ENCODE assay signal across 8 cellular contexts in the genomic region with DNA sequence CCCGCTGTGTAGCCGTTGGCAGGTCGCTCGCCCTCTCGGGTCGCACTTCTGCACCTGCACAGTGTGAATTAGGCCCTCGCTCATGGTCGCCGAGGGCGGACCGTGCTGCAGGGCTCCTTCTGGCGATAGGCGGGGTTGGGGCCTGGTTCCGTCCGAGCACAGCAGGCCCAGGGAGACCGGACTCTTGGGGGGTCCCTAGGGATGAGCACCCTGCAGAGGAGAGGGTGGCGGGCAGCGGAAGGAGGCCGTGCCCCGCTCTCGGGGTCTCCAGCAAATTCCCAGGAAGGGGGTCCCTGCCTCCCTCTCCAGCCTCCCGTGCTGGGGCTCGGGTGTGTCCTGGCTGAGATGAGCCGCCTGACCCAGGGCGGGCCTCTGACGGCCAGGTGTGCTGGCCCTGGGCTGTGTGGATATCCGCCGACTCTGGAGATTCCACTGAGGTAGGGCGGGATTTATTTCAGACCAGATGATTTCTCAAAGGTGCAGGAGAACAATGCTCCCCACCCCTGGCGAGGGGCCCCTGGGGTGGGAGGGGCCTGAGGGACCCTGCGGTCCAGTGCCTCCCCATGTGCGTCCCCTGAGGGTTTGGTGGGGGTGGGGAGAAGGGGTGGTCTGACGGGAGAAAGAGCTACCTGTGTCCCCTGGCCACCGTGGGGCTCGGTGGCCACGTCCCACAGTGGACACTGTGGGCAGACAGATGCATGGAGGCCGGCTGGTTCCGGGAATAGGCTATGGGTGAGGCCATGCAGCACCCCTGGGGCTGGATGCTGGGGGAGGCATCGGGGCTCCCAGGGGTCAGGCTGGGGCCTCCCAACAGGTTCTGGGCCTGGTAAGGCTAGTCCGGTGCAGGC. TPM values are rescaled to one million over a fixed set of nuclear protein-coding genes. Genes with fewer than 3 reads are reported as not detected.
A peak's percentile ranks its signal among the peaks of the same experiment; 100 is the strongest.
DNase-seq lines count a peak whose midpoint lies in the region; ATAC-seq and TF ChIP-seq lines count a peak whose summit lies in the region.

No MANE protein-coding gene starts in this region.

- ATAC-seq in HG03066 (IDR thresholded peaks at IDR 0.05; ENCODE audit: low read depth, unreplicated experiment) (peak; percentile 6), naive B cell (ENCODE audit: low read depth in 2 of 2) (peak; percentile 7 to 10), GM21367 (IDR thresholded peaks at IDR 0.05; ENCODE audit: unreplicated experiment) (no peak), GM18868 (IDR thresholded peaks at IDR 0.05; ENCODE audit: unreplicated experiment) (no peak)

- peak; percentile 16 for DNase-seq in Calu3
- no peak for DNase-seq in choroid plexus epithelial cell (ENCODE audit: low read depth)
- DNase-seq in naive B cell = no peak
- no peak for DNase-seq in GM03348 (ENCODE audit: low spot score)
- DNase-seq in NOMO-1 treated with DMSO at 0.1 percent for 48 hours (lab: John Stamatoyannopoulos, UW; ENCODE audit: unreplicated experiment) = no peak

- H3K27me3 Mint-ChIP-seq in Calu3 (ENCODE audit: unreplicated experiment) = no peaks in the 10 kb centered on the region
- H3K27me3 Mint-ChIP-seq in naive B cell = no peaks in the 10 kb centered on the region

- BruUV-seq in Calu3 (replicated peaks; lab: Mats Ljungman, UMichigan) = no TSS peak

- H3K36me3 Mint-ChIP-seq in Calu3 (ENCODE audit: insufficient read depth, unreplicated experiment) (peaks cover 32% of the 10 kb centered on the region), naive B cell (no peaks in the 10 kb centered on the region)

- intact Hi-C loops in Calu3 (cut with micrococcal nuclease; ENCODE audit: unreplicated experiment) = no loop called here

- H3K4me1 Mint-ChIP-seq in Calu3 (ENCODE audit: low read depth, unreplicated experiment) = peaks cover 16% of the 10 kb centered on the region
- peaks cover 10 to 11% (median 11%) of the 10 kb centered on the region in 3 donors for H3K4me1 Mint-ChIP-seq in naive B cell

- peak overlapping the region; percentile 56 for H3K4me3 Mint-ChIP-seq in Calu3 (ENCODE audit: low read depth, unreplicated experiment)
- H3K4me3 Mint-ChIP-seq in naive B cell = peak overlapping the region; percentile 12 to 83 (median 62)

- no peak for TF ChIP-seq CTCF in Calu3 (IDR thresholded peaks at IDR 0.05; ENCODE audit: unreplicated experiment)
- no peak for TF ChIP-seq CTCF in choroid plexus epithelial cell (conservative IDR thresholded peaks at IDR 0.05; ENCODE audit: low read depth, low read length)

- CTCF ChIA-PET in Calu3 (lab: Charles Lee) = interaction anchor here (0.8 kb wide), 1 partner anchor 25 kb away, joined by 3 read pairs; no protein-coding TSS in a partner anchor

- no peaks in the 10 kb centered on the region for H3K9me3 Mint-ChIP-seq in Calu3 (ENCODE audit: low read depth, unreplicated experiment)
- no peaks in the 10 kb centered on the region for H3K9me3 Mint-ChIP-seq in naive B cell

- peak overlapping the region; percentile 64 for H3K4me3 ChIP-seq in choroid plexus epithelial cell (ENCODE audit: low read depth, low read length)

- H3K27ac Mint-ChIP-seq in Calu3 (ENCODE audit: unreplicated experiment) (no peak overlapping the region), naive B cell (no peak overlapping the region)

RNA-seq across cellular contexts. Expression of a gene that starts 0.9 kb away (rescaled TPM):
- total RNA-seq in Calu3 (2022) = 5.3 and 7.3 TPM in 2 replicates
- 1 to 10 TPM; 1.5 to 2.9 (median 2.4) TPM for polyA plus RNA-seq in naive B cell (ENCODE audit: low read depth in 6 of 6)

RNA-seq across cellular contexts. Expression of a gene that starts 27.1 kb away (rescaled TPM):
- total RNA-seq in Calu3 (2022) = 46.1 and 49.3 TPM in 2 replicates
- 10 to 100 TPM; 32.7 to 50.5 (median 43.4) TPM for polyA plus RNA-seq in naive B cell (ENCODE audit: low read depth in 6 of 6)

RNA-seq across cellular contexts. Expression of a gene that starts 36.1 kb away (rescaled TPM):
- 29.8 and 31.0 TPM in 2 replicates for total RNA-seq in Calu3 (2022)
- polyA plus RNA-seq in naive B cell (ENCODE audit: low read depth in 6 of 6) = 10 to 100 TPM; 29.6 to 43.7 (median 34.7) TPM

RNA-seq across cellular contexts. Expression of a gene that starts 36.3 kb away (rescaled TPM):
- 89.6 and 95.9 TPM in 2 replicates for total RNA-seq in Calu3 (2022)
- 10 to 100 TPM; 15.0 to 21.0 (median 17.2) TPM for polyA plus RNA-seq in naive B cell (ENCODE audit: low read depth in 6 of 6)

Comparison
In these comparisons a context has a peak if more than half of its experiments do, and no peak if none do; other contexts are left out.
1. ATAC-seq: peak in HG03066 (single experiment) and naive B cell (2 of 2); none in GM21367 (single experiment) and GM18868 (single experiment).